22 cellular contexts compared by ENCODE assay signal in the genomic region with DNA sequence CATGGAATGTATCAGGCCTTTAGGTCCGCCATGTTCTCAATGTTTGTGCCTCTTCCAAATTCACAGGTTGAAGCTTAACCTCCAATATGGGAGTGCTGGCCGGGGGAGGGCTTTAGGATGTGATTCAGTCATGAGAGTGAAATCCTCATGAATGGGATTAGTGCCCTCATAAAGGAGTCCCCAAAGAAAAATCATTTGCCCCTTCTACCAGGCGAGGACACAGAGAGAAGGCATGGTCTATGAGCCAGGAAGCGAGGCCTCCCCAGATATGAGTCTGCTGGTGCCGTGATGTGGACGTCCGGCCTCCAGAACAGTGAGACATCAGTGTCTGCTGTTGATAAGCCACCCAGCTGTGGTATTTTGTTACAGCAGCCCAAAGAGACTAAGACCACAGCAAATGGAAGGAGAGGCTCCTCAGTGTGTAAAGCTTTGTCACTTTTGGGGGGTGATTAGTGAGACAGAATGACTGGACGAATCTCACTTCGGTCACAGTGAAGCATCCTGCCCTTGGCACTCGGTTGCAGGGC.
"Had no signal": no experiment of that assay in that cellular context is flagged by ENCODE, and none has a peak within 500 bp of the region (broad histone marks: within the 10 kb centered on the region; RNA-seq: fewer than 3 reads in every experiment).

No MANE protein-coding gene starts in this region.

- ATAC-seq: esophagus mucosa; gastroesophageal sphincter; lower lobe of right lung; natural killer cell treated with Interleukin-12 subunit alpha and Interleukin-12 subunit beta and Interleukin-15 and Interleukin-18, amount 100 ng/mL, for 72 hours; stimulated activated naive CD8-positive, alpha-beta T cell treated with anti-CD3 and anti-CD28 coated beads, Interleukin-15, Interleukin-2, amounts not matched to agents 100 U/mL and 50 U/mL, for 24 hours; upper lobe of right lung had no signal

- H3K9me3 ChIP-seq: gastroesophageal sphincter, lower lobe of right lung, ovary, right atrium auricular region, suprapubic skin, thyroid gland, upper lobe of right lung, vagina had no signal

- H3K4me1 ChIP-seq: neural progenitor cell, thyroid gland, upper lobe of right lung, vagina had no signal

- DNase-seq: dorsolateral prefrontal cortex; effector CD8-positive, alpha-beta T cell; glutamatergic neuron; immature natural killer cell; left ventricle myocardium inferior; lower lobe of right lung; midbrain; nucleus accumbens; ovary; stimulated activated CD4-positive, alpha-beta T cell treated with anti-CD3 and anti-CD28 coated beads, Interleukin-2, amount 100 ng/mL, for 48 hours; stimulated activated naive CD8-positive, alpha-beta T cell treated with anti-CD3 and anti-CD28 coated beads, Interleukin-15, Interleukin-2, amounts not matched to agents 100 U/mL and 50 U/mL, for 24 hours; thyroid gland; upper lobe of right lung had no signal

- H3K36me3 ChIP-seq: gastroesophageal sphincter, left ventricle myocardium inferior, lower lobe of right lung, neural progenitor cell, ovary, right atrium auricular region, suprapubic skin, thyroid gland, upper lobe of right lung, vagina had no signal

- H3K27me3 ChIP-seq: dorsolateral prefrontal cortex, gastroesophageal sphincter, neural progenitor cell, ovary, right atrium auricular region, suprapubic skin, thyroid gland, upper lobe of right lung, vagina had no signal

- H3K27ac ChIP-seq: coronary artery, dorsolateral prefrontal cortex, gastroesophageal sphincter, left ventricle myocardium inferior, lower lobe of right lung, neural progenitor cell, ovary, right atrium auricular region, suprapubic skin, thyroid gland, upper lobe of right lung, vagina had no signal

- H3K4me3 ChIP-seq: coronary artery, dorsolateral prefrontal cortex, gastroesophageal sphincter, left ventricle myocardium inferior, lower lobe of right lung, neural progenitor cell, ovary, right atrium auricular region, smooth muscle cell, suprapubic skin, thyroid gland, upper lobe of right lung, vagina had no signal
